In genomic region chr2:101832114-101832513, GRCh38 we compare ENCODE assay signal across 14 cellular contexts.
DNase-seq lines count a peak whose midpoint lies in the region; ATAC-seq, FAIRE-seq and TF ChIP-seq lines count a peak whose summit lies in the region.
"Had no signal": no experiment of that assay in that cellular context is flagged by ENCODE, and none has a peak within 500 bp of the region (broad histone marks: within the 10 kb centered on the region; RNA-seq: fewer than 3 reads in every experiment).

No MANE protein-coding gene starts in this region.

- peak; percentile 90 for FAIRE-seq in frontal cortex (lab: Jason Lieb, UNC)
- FAIRE-seq: H1 had no signal

- ATAC-seq in thoracic aorta (ENCODE audit: insufficient number of reproducible peaks, low FRiP score, low read depth) (no peak), GM21737 (IDR thresholded peaks at IDR 0.05; ENCODE audit: unreplicated experiment) (no peak), GM19395 (IDR thresholded peaks at IDR 0.05; ENCODE audit: unreplicated experiment) (no peak)

- no peak overlapping the region for H3K4me3 ChIP-seq in thoracic aorta
- H3K4me3 ChIP-seq: BLaER1 had no signal

- H3K27me3 ChIP-seq in thoracic aorta (replicated peaks; ENCODE audit: insufficient read depth) = no peaks in the 10 kb centered on the region
- H3K27me3 ChIP-seq: BLaER1 had no signal

- H3K4me1 ChIP-seq in thoracic aorta (ENCODE audit: control insufficient read depth in 1 of 2, low read depth in 2 of 2) = peaks cover 10 to 42% of the 10 kb centered on the region in 2 donors

- no peak overlapping the region for H3K27ac ChIP-seq in thoracic aorta
- H3K27ac ChIP-seq: BLaER1 had no signal

- TF ChIP-seq CTCF in thoracic aorta (IDR thresholded peaks at IDR 0.05) = peak; percentile 44

- H3K9me3 ChIP-seq in thoracic aorta = no peaks in the 10 kb centered on the region
- H3K9me3 ChIP-seq: BLaER1 had no signal

- peak; percentile 31 for DNase-seq in NCI-H510A treated with DMSO at 0.1 percent for 48 hours (lab: John Stamatoyannopoulos, UW)
- DNase-seq in NCI-H510A (lab: John Stamatoyannopoulos, UW) = no peak
- peak; percentile 33 for DNase-seq in RKO (ENCODE audit: low spot score)
- DNase-seq in frontal cortex (ENCODE audit: low spot score in 2 of 2) = no peak
- DNase-seq in thoracic aorta (ENCODE audit: low spot score) = no peak
- no peak for DNase-seq in HPDE6-E6E7 (ENCODE audit: extremely low spot score)
- DNase-seq: activated CD4-positive, CD25-positive, alpha-beta regulatory T cell; activated naive CD8-positive, alpha-beta T cell treated with anti-CD3 and anti-CD28 coated beads, Interleukin-2, amount 10 ng/mL, durations not matched to agents 7 days and 5 days; naive B cell; NCI-H748 treated with DMSO at 0.1 percent for 48 hours had no signal

- H3K36me3 ChIP-seq in thoracic aorta = peaks cover 19% of the 10 kb centered on the region

Comparison
In these comparisons a context has a peak if more than half of its experiments do, and no peak if none do; other contexts are left out.
1. DNase-seq: peak in NCI-H510A treated with DMSO at 0.1 percent for 48 hours (single experiment) and RKO (single experiment); none in NCI-H510A (single experiment), frontal cortex (0 of 2), thoracic aorta (single experiment) and HPDE6-E6E7 (single experiment).